Comparison of ENCODE assay signal across 8 cellular contexts in genomic region chr3:5123937-5124336, GRCh38. TPM values are rescaled to one million over a fixed set of nuclear protein-coding genes. Genes with fewer than 3 reads are reported as not detected.
DNase-seq lines count a peak whose midpoint lies in the region; TF ChIP-seq lines count a peak whose summit lies in the region.

No MANE protein-coding gene starts in this region.

- peaks cover 25% of the 10 kb centered on the region for H4K20me1 ChIP-seq in OCI-LY7 (ENCODE audit: insufficient read depth, low read length)

- H3K4me1 ChIP-seq in Caco-2 (peaks cover 3% of the 10 kb centered on the region; the same call in 1 of the 2 replicates), OCI-LY7 (ENCODE audit: insufficient read depth, low read length, poor library complexity, severe bottlenecking) (peaks cover 27% of the 10 kb centered on the region), parathyroid adenoma (peaks cover 9% of the 10 kb centered on the region)

- no peak overlapping the region for H3K9ac ChIP-seq in parathyroid adenoma

- H3K36me3 Mint-ChIP-seq in Caco-2 (ENCODE audit: insufficient read depth, unreplicated experiment) = peaks cover 20% of the 10 kb centered on the region

- H3K4me1 Mint-ChIP-seq in Caco-2 (ENCODE audit: low read depth, unreplicated experiment) = peaks cover 14% of the 10 kb centered on the region

- no peaks in the 10 kb centered on the region for H3K9me3 ChIP-seq in Caco-2
- no peaks in the 10 kb centered on the region for H3K9me3 ChIP-seq in OCI-LY7 (ENCODE audit: low read length)
- H3K9me3 ChIP-seq in parathyroid adenoma (ENCODE audit: control insufficient read depth, low read length) = no peaks in the 10 kb centered on the region

- H3K4me3 Mint-ChIP-seq in Caco-2 (ENCODE audit: unreplicated experiment) = peak overlapping the region; percentile 84

- H3K27ac ChIP-seq in OCI-LY7 (ENCODE audit: low read depth, low read length, poor library complexity, severe bottlenecking) = peak overlapping the region; percentile 31
- H3K27ac ChIP-seq in epithelial cell of prostate = peak overlapping the region; percentile 93
- no peak overlapping the region for H3K27ac ChIP-seq in parathyroid adenoma

- CTCF ChIA-PET in Caco-2 (lab: Charles Lee) = interaction anchor here (1.4 kb wide), 1 partner anchor 15 kb away, joined by 5 read pairs; no protein-coding TSS in a partner anchor
- CTCF ChIA-PET in OCI-LY7 (lab: Charles Lee; ENCODE audit: unreplicated experiment) = no interaction called here

- H3K9me3 Mint-ChIP-seq in Caco-2 (ENCODE audit: unreplicated experiment) = no peaks in the 10 kb centered on the region

- peak overlapping the region; percentile 84 for H3K27ac Mint-ChIP-seq in Caco-2 (ENCODE audit: unreplicated experiment)

- intact Hi-C loops in Caco-2 (cut with micrococcal nuclease; ENCODE audit: unreplicated experiment) (loop anchor here (2.0 to 10.0 kb wide), 3 partner anchors 15 to 632 kb away; partner anchors contain the start of gene ITPR1), OCI-LY7 (cut with micrococcal nuclease; ENCODE audit: unreplicated experiment) (loop anchor here (1.0 kb wide), 1 partner anchor 66 kb away; no protein-coding TSS in a partner anchor)

- BruUV-seq in Caco-2 (replicated peaks; lab: Mats Ljungman, UMichigan) = no TSS peak
- BruUV-seq in OCI-LY7 (replicated peaks; lab: Mats Ljungman, UMichigan) = no TSS peak

- H2AFZ ChIP-seq in OCI-LY7 (ENCODE audit: low read length) (no peak overlapping the region), parathyroid adenoma (no peak overlapping the region)

- no peak for DNase-seq in Caco-2
- no peak for DNase-seq in OCI-LY7 (ENCODE audit: low spot score)
- DNase-seq in epithelial cell of prostate (ENCODE audit: low read depth, low spot score) = no peak
- no peak for DNase-seq in D341Med (ENCODE audit: low spot score)
- DNase-seq in HCEC 1CT = no peak
- DNase-seq in mucosa of gallbladder (ENCODE audit: low spot score) = no peak
- no peak for DNase-seq in dedifferentiated amniotic fluid mesenchymal stem cell (ENCODE audit: extremely low spot score)

- no peak for TF ChIP-seq CTCF in Caco-2 (IDR thresholded peaks at IDR 0.05; ENCODE audit: insufficient read depth in 1 of 2, low read depth in 1 of 2, low read length in 1 of 2, severe bottlenecking in 1 of 2, unreplicated experiment in 1 of 2)
- TF ChIP-seq CTCF in OCI-LY7 (conservative IDR thresholded peaks at IDR 0.05; ENCODE audit: low read length) = no peak
- TF ChIP-seq CTCF in parathyroid adenoma (IDR thresholded peaks at IDR 0.05) = no peak

- H3K27me3 ChIP-seq in Caco-2 (replicated peaks; ENCODE audit: control insufficient read depth, insufficient read depth, low read length) (no peaks in the 10 kb centered on the region), parathyroid adenoma (ENCODE audit: control insufficient read depth, insufficient read depth, low read length) (no peaks in the 10 kb centered on the region)

- H3K4me3 ChIP-seq in Caco-2 (ENCODE audit: low read depth, low read length) (peak overlapping the region; percentile 99), OCI-LY7 (ENCODE audit: low read depth, low read length, poor library complexity, severe bottlenecking) (peak overlapping the region; percentile 99), parathyroid adenoma (ENCODE audit: low read depth, low read length) (no peak overlapping the region)

- POLR2A ChIA-PET in Caco-2 (lab: Charles Lee) = interaction anchor here (0.7 to 1.1 kb wide), 3 partner anchors 15 to 148 kb away, joined by 3 to 5 read pairs (median 3); no protein-coding TSS in a partner anchor
- POLR2A ChIA-PET in OCI-LY7 (lab: Charles Lee) = interaction anchor here (0.6 to 7.5 kb wide), 13 partner anchors 9 to 619 kb away, joined by 3 to 52 read pairs (median 15); partner anchors contain the start of gene EDEM1

- H3K27me3 Mint-ChIP-seq in Caco-2 (ENCODE audit: insufficient read depth, unreplicated experiment) = no peaks in the 10 kb centered on the region

- H3K9me2 ChIP-seq in OCI-LY7 (ENCODE audit: insufficient read depth, low read length) = no peaks in the 10 kb centered on the region

- H3K36me3 ChIP-seq in Caco-2 (ENCODE audit: control insufficient read depth, insufficient read depth, low read length) = no peaks in the 10 kb centered on the region
- H3K36me3 ChIP-seq in OCI-LY7 (ENCODE audit: insufficient read depth, low read length) = peaks cover 33% of the 10 kb centered on the region
- no peaks in the 10 kb centered on the region for H3K36me3 ChIP-seq in parathyroid adenoma (ENCODE audit: control insufficient read depth, insufficient read depth, low read length)

- peak overlapping the region; percentile 85 for H3K4me2 ChIP-seq in OCI-LY7 (ENCODE audit: low read length)
- peak overlapping the region; percentile 31 for H3K4me2 ChIP-seq in parathyroid adenoma (ENCODE audit: low read length)

- H3K79me2 ChIP-seq in OCI-LY7 (ENCODE audit: insufficient read depth, low read depth, low read length) (peaks cover 68% of the 10 kb centered on the region), parathyroid adenoma (peaks cover 34% of the 10 kb centered on the region)

RNA-seq across cellular contexts. Expression of gene ARL8B, which starts 1.8 kb away (rescaled TPM):
- 56.1 and 65.0 TPM in 2 replicates for total RNA-seq in Caco-2 (2022)
- total RNA-seq in OCI-LY7 (2014; rRNA removed; shearing (Covaris generic)) = 20.1 and 27.1 TPM in 2 replicates
- 50.7 and 60.4 TPM in 2 replicates for total RNA-seq in OCI-LY7 (2022)
- total RNA-seq in mucosa of gallbladder = 52.3 TPM
